Comparison of ENCODE assay signal across 24 cellular contexts in genomic region chr3:152229692-152230091, GRCh38. TPM values are rescaled to one million over a fixed set of nuclear protein-coding genes. Genes with fewer than 3 reads are reported as not detected.
DNase-seq lines count a peak whose midpoint lies in the region; ATAC-seq and TF ChIP-seq lines count a peak whose summit lies in the region.
"Had no signal": no experiment of that assay in that cellular context is flagged by ENCODE, and none has a peak within 500 bp of the region (broad histone marks: within the 10 kb centered on the region; RNA-seq: fewer than 3 reads in every experiment).

No MANE protein-coding gene starts in this region.

- no peak for ATAC-seq in T-cell (replicated peaks in 1 of 4)
- ATAC-seq in left lung, result peak; percentile 24
- no peak for ATAC-seq in HG02981 (IDR thresholded peaks at IDR 0.05; ENCODE audit: unreplicated experiment)
- ATAC-seq: left colon had no signal

- H3F3A ChIP-seq in PC-9 (ENCODE audit: insufficient read depth, low read depth), result no peaks in the 10 kb centered on the region

- intact Hi-C loops in left lung (cut with DNase I), result no loop called here
- intact Hi-C loops in PC-9 (cut with micrococcal nuclease; ENCODE audit: unreplicated experiment), result no loop called here

- H3K4me1 ChIP-seq in left lung, result no peaks in the 10 kb centered on the region
- H3K4me1 ChIP-seq in PC-9 (replicated peaks; ENCODE audit: insufficient read depth), result no peaks in the 10 kb centered on the region
- H3K4me1 ChIP-seq: Caco-2, SJCRH30 had no signal

- no peaks in the 10 kb centered on the region for H3K79me2 ChIP-seq in PC-9 (ENCODE audit: low read depth)

- no peaks in the 10 kb centered on the region for H4K20me1 ChIP-seq in PC-9 (ENCODE audit: insufficient read depth)

- H3K36me3 Mint-ChIP-seq in T-cell, result no peaks in the 10 kb centered on the region

- no peak overlapping the region for H3K4me3 ChIP-seq in epithelial cell of proximal tubule (ENCODE audit: low read depth, low read length)
- H3K4me3 ChIP-seq in left lung, result no peak overlapping the region
- no peak overlapping the region for H3K4me3 ChIP-seq in PC-9
- H3K4me3 ChIP-seq: SJCRH30, upper lobe of left lung had no signal

- H3K9me2 ChIP-seq in PC-9 (ENCODE audit: insufficient read depth), result no peaks in the 10 kb centered on the region

- peak overlapping the region in 1 of 3 donors; percentile 4 for H3K4me3 Mint-ChIP-seq in T-cell
- H3K4me3 Mint-ChIP-seq: activated CD4-positive, alpha-beta memory T cell treated with anti-CD3 and anti-CD28 coated beads, Interleukin-2, amount 10 ng/mL, durations not matched to agents 7 days and 5 days; activated T-cell treated with anti-CD3 and anti-CD28 coated beads, Interleukin-2, amount 50 U/mL, for 24 hours; B cell had no signal

- DNase-seq in T-cell (no peak), epithelial cell of proximal tubule (ENCODE audit: low read depth) (no peak), left lung (no peak), putamen (ENCODE audit: low spot score) (peak; percentile 44), activated T-cell treated with anti-CD3 and anti-CD28 coated beads for 4 hours (no peak), PC-9 (no peak)
- DNase-seq in activated CD4-positive, alpha-beta T cell treated with anti-CD3 and anti-CD28 coated beads for 1 hour, result no peak
- DNase-seq: activated CD4-positive, alpha-beta memory T cell treated with anti-CD3 and anti-CD28 coated beads, Interleukin-2, amount 10 ng/mL, durations not matched to agents 7 days and 5 days; activated naive CD4-positive, alpha-beta T cell treated with anti-CD3 and anti-CD28 coated beads for 36 hours; activated T-cell treated with anti-CD3 and anti-CD28 coated beads, Interleukin-2, amount 50 U/mL, for 24 hours; Caco-2; foreskin melanocyte; left colon; NCI-H1092; NCI-H2081; NCI-H524 treated with DMSO at 0.1 percent for 48 hours; SJCRH30; stimulated activated CD4-positive, alpha-beta T cell treated with anti-CD3 and anti-CD28 coated beads, Interleukin-2, amount 100 ng/mL, for 24 hours; stimulated activated naive CD4-positive, alpha-beta T cell treated with Interleukin-2 at 50 U/mL for 16 hours; upper lobe of left lung; WERI-Rb-1 had no signal

- H3K4me1 Mint-ChIP-seq in T-cell, result peaks cover 52 to 65% (median 63%) of the 10 kb centered on the region in 3 donors

- H3K9me3 ChIP-seq in left lung (no peaks in the 10 kb centered on the region), PC-9 (ENCODE audit: insufficient read depth, low read depth) (no peaks in the 10 kb centered on the region)
- H3K9me3 ChIP-seq: Caco-2, SJCRH30, upper lobe of left lung had no signal

- peak overlapping the region; percentile 4 to 56 for H3K27ac Mint-ChIP-seq in T-cell
- H3K27ac Mint-ChIP-seq: activated CD4-positive, alpha-beta memory T cell treated with anti-CD3 and anti-CD28 coated beads, Interleukin-2, amount 10 ng/mL, durations not matched to agents 7 days and 5 days; activated T-cell treated with anti-CD3 and anti-CD28 coated beads, Interleukin-2, amount 50 U/mL, for 24 hours; B cell had no signal

- H3K36me3 ChIP-seq in left lung (no peaks in the 10 kb centered on the region), PC-9 (ENCODE audit: low read depth) (no peaks in the 10 kb centered on the region)
- H3K36me3 ChIP-seq: SJCRH30, upper lobe of left lung, WERI-Rb-1 had no signal

- no peak overlapping the region for H2AFZ ChIP-seq in PC-9

- POLR2A ChIA-PET in T-cell (lab: Charles Lee), result no interaction called here
- POLR2A ChIA-PET in PC-9 (lab: Charles Lee; ENCODE audit: unreplicated experiment), result interaction anchor here (0.5 kb wide), 1 partner anchor 39 kb away, joined by 3 read pairs; the partner anchor contains the start of gene MBNL1

- H3K27me3 Mint-ChIP-seq in T-cell, result no peaks in the 10 kb centered on the region
- H3K27me3 Mint-ChIP-seq: activated CD4-positive, alpha-beta memory T cell treated with anti-CD3 and anti-CD28 coated beads, Interleukin-2, amount 10 ng/mL, durations not matched to agents 7 days and 5 days; activated T-cell treated with anti-CD3 and anti-CD28 coated beads, Interleukin-2, amount 50 U/mL, for 24 hours; B cell had no signal

- H3K27me3 ChIP-seq in left lung, result no peaks in the 10 kb centered on the region
- no peaks in the 10 kb centered on the region for H3K27me3 ChIP-seq in PC-9 (ENCODE audit: insufficient read depth, low read depth)
- H3K27me3 ChIP-seq: SJCRH30, upper lobe of left lung had no signal

- no peak overlapping the region for H3K4me2 ChIP-seq in PC-9
- H3K4me2 ChIP-seq: KMS-11 had no signal

- CTCF ChIA-PET in T-cell (lab: Charles Lee), result no interaction called here
- CTCF ChIA-PET in PC-9 (lab: Charles Lee), result no interaction called here

- no TSS peak for BruUV-seq in PC-9 (replicated peaks; lab: Mats Ljungman, UMichigan)

- H3K9me3 Mint-ChIP-seq in T-cell, result no peaks in the 10 kb centered on the region
- H3K9me3 Mint-ChIP-seq: activated CD4-positive, alpha-beta memory T cell treated with anti-CD3 and anti-CD28 coated beads, Interleukin-2, amount 10 ng/mL, durations not matched to agents 7 days and 5 days; activated naive CD4-positive, alpha-beta T cell treated with anti-CD3 and anti-CD28 coated beads for 36 hours; activated T-cell treated with anti-CD3 and anti-CD28 coated beads, Interleukin-2, amount 50 U/mL, for 24 hours had no signal

- H3K27ac ChIP-seq in left lung (no peak overlapping the region), PC-9 (no peak overlapping the region)
- H3K27ac ChIP-seq: KMS-11, SJCRH30, upper lobe of left lung, WERI-Rb-1 had no signal

- TF ChIP-seq CTCF in epithelial cell of proximal tubule (conservative IDR thresholded peaks at IDR 0.05; ENCODE audit: low read depth, low read length), result peak; percentile 43
- no peak for TF ChIP-seq CTCF in left lung (IDR thresholded peaks at IDR 0.05)
- no peak for TF ChIP-seq CTCF in PC-9 (conservative IDR thresholded peaks at IDR 0.05)

RNA-seq across cellular contexts. Expression of gene MBNL1, which starts 39.0 kb away (rescaled TPM):
- total RNA-seq in T-cell (100 to 1,000 TPM; 408 to 705 (median 423) TPM), epithelial cell of proximal tubule (75.3 and 84.5 TPM in 2 replicates), left lung (100 to 1,000 TPM; 226 to 246 TPM), PC-9 (2021) (122 and 176 TPM in 2 replicates)
